10 cellular contexts compared by ENCODE assay signal in genomic region chr22:26485013-26485412, GRCh38. TPM values are rescaled to one million over a fixed set of nuclear protein-coding genes. Genes with fewer than 3 reads are reported as not detected.
DNase-seq lines count a peak whose midpoint lies in the region; ATAC-seq and TF ChIP-seq lines count a peak whose summit lies in the region.
"Had no signal": no experiment of that assay in that cellular context is flagged by ENCODE, and none has a peak within 500 bp of the region (broad histone marks: within the 10 kb centered on the region; RNA-seq: fewer than 3 reads in every experiment).

No MANE protein-coding gene starts in this region.

- H3K4ac ChIP-seq in neuronal stem cell (ENCODE audit: low read length) = no peak overlapping the region

- H2BK120ac ChIP-seq in neuronal stem cell (ENCODE audit: low read depth, low read length) = no peak overlapping the region

- H3K27ac ChIP-seq in OCI-LY3 (ENCODE audit: low read length) (no peak overlapping the region), rectal smooth muscle tissue (ENCODE audit: low read depth, low read length) (peak overlapping the region; percentile 30), neuronal stem cell (replicated peaks; ENCODE audit: low read length) (no peak overlapping the region)

- H2BK15ac ChIP-seq in neuronal stem cell (ENCODE audit: low read length) = no peak overlapping the region

- ATAC-seq in HG02759 (IDR thresholded peaks at IDR 0.05; ENCODE audit: unreplicated experiment) = no peak

- H3K27me3 ChIP-seq in OCI-LY3 (ENCODE audit: low read depth, low read length) = no peaks in the 10 kb centered on the region
- H3K27me3 ChIP-seq in endocrine pancreas (ENCODE audit: control insufficient read depth, insufficient read depth, low read length) = no peaks in the 10 kb centered on the region
- H3K27me3 ChIP-seq in rectal smooth muscle tissue (ENCODE audit: control insufficient read depth, insufficient read depth, low read length) = no peaks in the 10 kb centered on the region
- H3K27me3 ChIP-seq in neuronal stem cell (ENCODE audit: control insufficient read depth in 3 of 3, insufficient read depth in 3 of 3, low read depth in 1 of 3, low read length in 3 of 3) = no peaks in the 10 kb centered on the region
- H3K27me3 ChIP-seq: neutrophil had no signal

- TF ChIP-seq CTCF in OCI-LY3 (IDR thresholded peaks at IDR 0.05; ENCODE audit: low read depth, low read length) = no peak

- no peak overlapping the region for H2BK12ac ChIP-seq in neuronal stem cell (ENCODE audit: low read length)

- no peak overlapping the region for H2BK5ac ChIP-seq in neuronal stem cell (ENCODE audit: low read length)

- H4K91ac ChIP-seq in neuronal stem cell (ENCODE audit: low read depth, low read length, poor library complexity) = no peak overlapping the region

- no peak overlapping the region for H3K23ac ChIP-seq in neuronal stem cell (ENCODE audit: low read depth, low read length, poor library complexity)

- 0 out of 2 replicates have a peak, but pooled peaks cover 4% of the 10 kb centered on the region for H4K20me1 ChIP-seq in OCI-LY3 (ENCODE audit: insufficient read depth, low read length)

- H3K9me3 ChIP-seq in OCI-LY3 (ENCODE audit: insufficient read depth, low read length) (no peaks in the 10 kb centered on the region), endocrine pancreas (ENCODE audit: control insufficient read depth, low read length) (no peaks in the 10 kb centered on the region), neuronal stem cell (replicated peaks in 1 of 2; ENCODE audit: control insufficient read depth in 2 of 2, insufficient read depth in 1 of 2, low read depth in 1 of 2, low read length in 2 of 2) (no peaks in the 10 kb centered on the region)
- H3K9me3 ChIP-seq: neutrophil had no signal

- H3K4me2 ChIP-seq in OCI-LY3 (ENCODE audit: low read length) = peak overlapping the region; percentile 96
- H3K4me2 ChIP-seq in neuronal stem cell (ENCODE audit: insufficient read depth, low read length, poor library complexity, severe bottlenecking) = no peak overlapping the region

- H3K4me1 ChIP-seq in OCI-LY3 (ENCODE audit: low read length) = peaks cover 42% of the 10 kb centered on the region
- H3K4me1 ChIP-seq in endocrine pancreas (ENCODE audit: control insufficient read depth, insufficient read depth, low read length) = peaks cover 16% of the 10 kb centered on the region
- peaks cover 20% of the 10 kb centered on the region for H3K4me1 ChIP-seq in rectal smooth muscle tissue (ENCODE audit: control insufficient read depth, insufficient read depth, low read length)
- H3K4me1 ChIP-seq in neuronal stem cell (ENCODE audit: control insufficient read depth in 2 of 2, insufficient read depth in 1 of 2, low read depth in 1 of 2, low read length in 2 of 2) = peaks cover 8 to 11% of the 10 kb centered on the region in 2 donors

- no peak overlapping the region for H3K14ac ChIP-seq in neuronal stem cell (ENCODE audit: low read length)

- WGBS in neuronal stem cell (ENCODE audit: extremely low coverage in 2 of 2, insufficient read length in 2 of 2, insufficient replicate concordance in 1 of 2), 2 donors = no CpG with 5 or more reads among the region's 7 CpGs

- no peak overlapping the region for H4K8ac ChIP-seq in neuronal stem cell (ENCODE audit: low read depth, low read length)

- H2AFZ ChIP-seq in OCI-LY3 (ENCODE audit: low read depth, low read length) (no peak overlapping the region), neuronal stem cell (ENCODE audit: low read length) (no peak overlapping the region)

- H3K4me3 ChIP-seq in OCI-LY3 (ENCODE audit: low read length) (peak overlapping the region; percentile 87), endocrine pancreas (ENCODE audit: control insufficient read depth, insufficient read depth, low read length) (peak overlapping the region; percentile 92), rectal smooth muscle tissue (ENCODE audit: low read length) (no peak overlapping the region), neuronal stem cell (ENCODE audit: low read length in 2 of 2) (no peak overlapping the region)

- H3K18ac ChIP-seq in neuronal stem cell (ENCODE audit: low read length) = no peak overlapping the region

- H3K36me3 ChIP-seq in OCI-LY3 (replicated peaks; ENCODE audit: low read depth, low read length) (peaks cover 31% of the 10 kb centered on the region), endocrine pancreas (ENCODE audit: control insufficient read depth, insufficient read depth, low read length) (no peaks in the 10 kb centered on the region), rectal smooth muscle tissue (ENCODE audit: control insufficient read depth, insufficient read depth, low read length) (peaks cover 8% of the 10 kb centered on the region), neuronal stem cell (replicated peaks in 1 of 2; ENCODE audit: control insufficient read depth in 2 of 2, insufficient read depth in 2 of 2, low read length in 2 of 2) (peaks cover 15 to 66% of the 10 kb centered on the region in 2 donors)

- H2AK5ac ChIP-seq in neuronal stem cell (ENCODE audit: low read depth, low read length) = no peak overlapping the region

- H3K79me1 ChIP-seq in neuronal stem cell (ENCODE audit: low read depth, low read length) = peaks cover 5% of the 10 kb centered on the region

- H3K79me2 ChIP-seq in OCI-LY3 (ENCODE audit: low read length) = peaks cover 53% of the 10 kb centered on the region

- H3K9ac ChIP-seq in OCI-LY3 (ENCODE audit: low read length) (no peak overlapping the region), endocrine pancreas (ENCODE audit: control insufficient read depth, insufficient read depth, low read length) (peak overlapping the region; percentile 20), rectal smooth muscle tissue (ENCODE audit: low read length) (no peak overlapping the region), neuronal stem cell (ENCODE audit: low read depth, low read length, poor library complexity) (no peak overlapping the region)

- peak; percentile 41 for DNase-seq in GM04503 (ENCODE audit: low read depth)
- no peak for DNase-seq in neuronal stem cell (ENCODE audit: low spot score)
- no peak for DNase-seq in SHP77 treated with DMSO at 0.1 percent for 48 hours (lab: John Stamatoyannopoulos, UW)
- DNase-seq in superior temporal gyrus (ENCODE audit: extremely low spot score) = no peak
- DNase-seq: NCI-H446 had no signal

RNA-seq across cellular contexts. Expression of gene SRRD, which starts 1.3 kb away (rescaled TPM):
- 11.3 TPM for polyA plus RNA-seq in neuronal stem cell (2013, experiment 1 of 2)
- 11.1 TPM for polyA plus RNA-seq in neuronal stem cell (2013, experiment 2 of 2)

RNA-seq across cellular contexts. Expression of gene HPS4, which starts 1.4 kb away (rescaled TPM):
- 29.8 TPM for polyA plus RNA-seq in neuronal stem cell (2013, experiment 1 of 2)
- 30.4 TPM for polyA plus RNA-seq in neuronal stem cell (2013, experiment 2 of 2)

RNA-seq across cellular contexts. Expression of gene TFIP11, which starts 27.3 kb away (rescaled TPM):
- 10.5 TPM for polyA plus RNA-seq in neuronal stem cell (2013, experiment 1 of 2)
- 10.7 TPM for polyA plus RNA-seq in neuronal stem cell (2013, experiment 2 of 2)

RNA-seq across cellular contexts. Expression of gene ASPHD2, which starts 56.0 kb away (rescaled TPM):
- 11.5 TPM for polyA plus RNA-seq in neuronal stem cell (2013, experiment 1 of 2)
- 11.4 TPM for polyA plus RNA-seq in neuronal stem cell (2013, experiment 2 of 2)

Comparison
In these comparisons a context has a peak if more than half of its experiments do, and no peak if none do; other contexts are left out.
1. H3K4me3 ChIP-seq: peak in OCI-LY3 (single experiment) and endocrine pancreas (single experiment); none in rectal smooth muscle tissue (single experiment) and neuronal stem cell (0 of 2).